In the genomic region with DNA sequence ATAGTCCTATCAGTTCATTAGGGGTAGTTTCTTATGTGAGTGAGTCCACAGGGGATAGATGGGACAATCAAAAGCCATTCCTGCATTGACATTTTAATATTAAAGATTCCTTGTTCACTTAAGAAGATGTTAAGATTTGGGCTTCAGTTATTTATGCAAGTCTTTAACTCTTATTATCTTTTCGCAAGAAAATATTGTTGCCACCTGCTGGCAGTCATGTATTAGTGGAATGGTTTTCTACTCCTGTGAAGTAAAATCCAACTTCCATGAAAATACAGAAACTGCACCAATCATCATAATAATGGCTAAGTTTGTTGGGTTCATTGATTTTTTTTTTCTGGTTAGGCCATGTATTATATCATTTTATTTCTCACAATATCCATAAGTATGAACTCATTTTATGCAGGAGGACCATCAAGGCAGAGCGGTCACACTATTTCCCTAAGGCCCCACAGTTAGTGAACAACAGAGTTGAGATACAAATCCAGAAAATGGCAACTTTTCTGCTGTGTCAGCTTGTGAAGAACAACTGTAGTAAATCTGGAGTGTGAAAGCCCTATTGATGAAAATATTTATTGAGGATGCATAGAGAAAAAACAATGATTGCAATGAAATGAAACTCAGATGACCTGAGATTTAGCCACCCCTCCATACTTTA, we compare ENCODE assay signal across 15 cellular contexts.
DNase-seq lines count a peak whose midpoint lies in the region; ATAC-seq, FAIRE-seq and TF ChIP-seq lines count a peak whose summit lies in the region.
"Had no signal": no experiment of that assay in that cellular context is flagged by ENCODE, and none has a peak within 500 bp of the region (broad histone marks: within the 10 kb centered on the region; RNA-seq: fewer than 3 reads in every experiment).

No MANE protein-coding gene starts in this region.

- H4K20me1 ChIP-seq in neural progenitor cell (ENCODE audit: low read depth): no peaks in the 10 kb centered on the region

- no peaks in the 10 kb centered on the region for H3K4me1 Mint-ChIP-seq in neural progenitor cell
- H3K4me1 Mint-ChIP-seq in activated T-helper 1 cell treated with anti-CD3 and anti-CD28 coated beads, Interleukin-12 subunit alpha, Interleukin-12 subunit beta, Interleukin-2, Interleukin-4 antibody, amounts not matched to agents 30 ng/mL and 10 ng/mL and 1 ng/mL, durations not matched to agents 14 hours and 24 hours and 36 hours (ENCODE audit: low read depth): no peaks in the 10 kb centered on the region
- H3K4me1 Mint-ChIP-seq: nephron progenitor cell had no signal

- FAIRE-seq in pancreas (lab: Jason Lieb, UNC): no peak

- 73 to 80% methylated on average over 2 of the region's 2 CpGs for WGBS in pancreas, 2 donors

- intact Hi-C loops in dorsolateral prefrontal cortex (cut with DNase I): loop anchor here in 1 of 2 donors (5.0 kb wide), 1 partner anchor 196 kb away; no protein-coding TSS in a partner anchor
- intact Hi-C loops in pancreas (cut with DNase I): no loop called here
- intact Hi-C loops in activated T-helper 1 cell treated with anti-CD3 and anti-CD28 coated beads, Interleukin-12 subunit alpha, Interleukin-12 subunit beta, Interleukin-2, Interleukin-4 antibody, amounts not matched to agents 30 ng/mL and 10 ng/mL and 1 ng/mL, durations not matched to agents 14 hours and 24 hours and 36 hours (cut with micrococcal nuclease): loop anchor here (2.0 kb wide), 2 partner anchors 201 to 243 kb away; no protein-coding TSS in a partner anchor
- intact Hi-C loops in cardiac septum (cut with DNase I): no loop called here

- H3K9me3 Mint-ChIP-seq in neural progenitor cell: no peaks in the 10 kb centered on the region
- H3K9me3 Mint-ChIP-seq in activated T-helper 1 cell treated with anti-CD3 and anti-CD28 coated beads, Interleukin-12 subunit alpha, Interleukin-12 subunit beta, Interleukin-2, Interleukin-4 antibody, amounts not matched to agents 30 ng/mL and 10 ng/mL and 1 ng/mL, durations not matched to agents 14 hours and 24 hours and 36 hours: no peaks in the 10 kb centered on the region
- H3K9me3 Mint-ChIP-seq: nephron progenitor cell had no signal

- H3K4me1 ChIP-seq in neural progenitor cell (no peaks in the 10 kb centered on the region), pancreas (no peaks in the 10 kb centered on the region)

- TF ChIP-seq CTCF in GM12864 (IDR thresholded peaks at IDR 0.05; ENCODE audit: low read depth, low read length, missing control alignments): peak; percentile 7
- TF ChIP-seq CTCF in dorsolateral prefrontal cortex (IDR thresholded peaks at IDR 0.05 in 54 of 56, conservative IDR thresholded peaks at IDR 0.05 in 2 of 56; ENCODE audit: low read depth in 1 of 56, partially characterized antibody in 56 of 56): peak in 41 of 56 donors; percentile 16 to 53 (median 36)
- peak; percentile 12 for TF ChIP-seq CTCF in neural progenitor cell (IDR thresholded peaks at IDR 0.05)
- TF ChIP-seq CTCF in pancreas (IDR thresholded peaks at IDR 0.05): no peak

- no peaks in the 10 kb centered on the region for H3F3A ChIP-seq in neural progenitor cell (ENCODE audit: low read depth)

- H3K27me3 ChIP-seq in dorsolateral prefrontal cortex (no peaks in the 10 kb centered on the region), neural progenitor cell (no peaks in the 10 kb centered on the region), pancreas (no peaks in the 10 kb centered on the region)

- H3K4me3 ChIP-seq in GM12864 (ENCODE audit: low read depth, low read length): no peak overlapping the region
- no peak overlapping the region for H3K4me3 ChIP-seq in dorsolateral prefrontal cortex
- H3K4me3 ChIP-seq in neural progenitor cell: no peak overlapping the region
- H3K4me3 ChIP-seq in pancreas: no peak overlapping the region

- DNase-seq in GM12864 (ENCODE audit: low read depth): no peak
- DNase-seq in NCI-H226: peak; percentile 8
- DNase-seq in dorsolateral prefrontal cortex: no peak
- no peak for DNase-seq in neural progenitor cell (ENCODE audit: low spot score)
- DNase-seq in pancreas: no peak
- no peak for DNase-seq in activated T-helper 1 cell treated with anti-CD3 and anti-CD28 coated beads, Interleukin-12 subunit alpha, Interleukin-12 subunit beta, Interleukin-2, Interleukin-4 antibody, amounts not matched to agents 30 ng/mL and 10 ng/mL and 1 ng/mL, durations not matched to agents 14 hours and 24 hours and 36 hours (ENCODE audit: low spot score)
- no peak for DNase-seq in cardiac septum (ENCODE audit: low spot score)
- DNase-seq: activated T-cell treated with anti-CD3 and anti-CD28 coated beads, Interleukin-2, amount 50 U/mL, for 1 hour; cerebellar nuclear complex; hypothalamus; NCI-H774; nephron progenitor cell; stimulated activated CD4-positive, alpha-beta T cell treated with anti-CD3 and anti-CD28 coated beads, Interleukin-4, amount 100 ng/mL, for 4 hours had no signal

- H3K36me3 ChIP-seq in neural progenitor cell: no peaks in the 10 kb centered on the region
- no peaks in the 10 kb centered on the region for H3K36me3 ChIP-seq in pancreas

- H3K27ac ChIP-seq in dorsolateral prefrontal cortex: peak overlapping the region in 2 of 59 donors; percentile 8 to 29
- no peak overlapping the region for H3K27ac ChIP-seq in neural progenitor cell
- H3K27ac ChIP-seq in pancreas: no peak overlapping the region
- H3K27ac ChIP-seq: KMS-11 had no signal

- H3K27me3 Mint-ChIP-seq in neural progenitor cell (ENCODE audit: insufficient read depth, low read depth): no peaks in the 10 kb centered on the region
- H3K27me3 Mint-ChIP-seq in activated T-helper 1 cell treated with anti-CD3 and anti-CD28 coated beads, Interleukin-12 subunit alpha, Interleukin-12 subunit beta, Interleukin-2, Interleukin-4 antibody, amounts not matched to agents 30 ng/mL and 10 ng/mL and 1 ng/mL, durations not matched to agents 14 hours and 24 hours and 36 hours (ENCODE audit: insufficient read depth): no peaks in the 10 kb centered on the region

- no peak overlapping the region for H3K4me2 ChIP-seq in neural progenitor cell
- H3K4me2 ChIP-seq: KMS-11 had no signal

- no peak overlapping the region for H3K27ac Mint-ChIP-seq in neural progenitor cell
- H3K27ac Mint-ChIP-seq in activated T-helper 1 cell treated with anti-CD3 and anti-CD28 coated beads, Interleukin-12 subunit alpha, Interleukin-12 subunit beta, Interleukin-2, Interleukin-4 antibody, amounts not matched to agents 30 ng/mL and 10 ng/mL and 1 ng/mL, durations not matched to agents 14 hours and 24 hours and 36 hours: no peak overlapping the region
- H3K27ac Mint-ChIP-seq: nephron progenitor cell had no signal

- H3K4me3 Mint-ChIP-seq in neural progenitor cell: no peak overlapping the region
- H3K4me3 Mint-ChIP-seq in activated T-helper 1 cell treated with anti-CD3 and anti-CD28 coated beads, Interleukin-12 subunit alpha, Interleukin-12 subunit beta, Interleukin-2, Interleukin-4 antibody, amounts not matched to agents 30 ng/mL and 10 ng/mL and 1 ng/mL, durations not matched to agents 14 hours and 24 hours and 36 hours: no peak overlapping the region
- H3K4me3 Mint-ChIP-seq: nephron progenitor cell had no signal

- ATAC-seq in pancreas: no peak
- ATAC-seq in HG03457 (IDR thresholded peaks at IDR 0.05; ENCODE audit: unreplicated experiment): no peak

- no peak overlapping the region for H3K9ac ChIP-seq in neural progenitor cell
- H3K9ac ChIP-seq: KMS-11 had no signal

- H2AFZ ChIP-seq in neural progenitor cell (replicated peaks): no peak overlapping the region

- H3K9me3 ChIP-seq in neural progenitor cell (ENCODE audit: low read depth) (no peaks in the 10 kb centered on the region), pancreas (no peaks in the 10 kb centered on the region)

- H3K36me3 Mint-ChIP-seq in neural progenitor cell: no peaks in the 10 kb centered on the region
- no peaks in the 10 kb centered on the region for H3K36me3 Mint-ChIP-seq in activated T-helper 1 cell treated with anti-CD3 and anti-CD28 coated beads, Interleukin-12 subunit alpha, Interleukin-12 subunit beta, Interleukin-2, Interleukin-4 antibody, amounts not matched to agents 30 ng/mL and 10 ng/mL and 1 ng/mL, durations not matched to agents 14 hours and 24 hours and 36 hours (ENCODE audit: low read depth)

- H3K79me2 ChIP-seq in neural progenitor cell (ENCODE audit: low read depth): no peaks in the 10 kb centered on the region

Comparison
In these comparisons a context has a peak if more than half of its experiments do, and no peak if none do; other contexts are left out.
1. CTCF ChIP-seq: peak in GM12864 (single experiment), dorsolateral prefrontal cortex (41 of 56) and neural progenitor cell (single experiment); none in pancreas (0 of 4).